ENCODE assay signal across 1 cellular context in genomic region chr14:59278111-59278510, GRCh38.
TF ChIP-seq lines count a peak whose summit lies in the region.

No MANE protein-coding gene starts in this region.

TF ChIP-seq in K562, 482 proteins besides CTCF, POLR2A, EP300 and RAD21 (continued from another document):
- TF ChIP-seq JUND (IDR thresholded peaks at IDR 0.05; ENCODE audit: borderline replicate concordance, low read depth, low read length) (peak; percentile 78; the same call in 1 of the 2 replicates), JUND (tag; IDR thresholded peaks at IDR 0.05; ENCODE audit: borderline replicate concordance, low read depth, low read length) (peak; percentile 77), AFF4 (CRISPR knock-in tag; IDR thresholded peaks at IDR 0.05) (no peak), FOSL1 (tag; conservative IDR thresholded peaks at IDR 0.05) (peak; percentile 92), ZKSCAN8 (CRISPR knock-in tag; IDR thresholded peaks at IDR 0.05) (no peak), ID3 (CRISPR knock-in tag; IDR thresholded peaks at IDR 0.05) (no peak), ID3 (tag; IDR thresholded peaks at IDR 0.05) (no peak), ATF7 (IDR thresholded peaks at IDR 0.05) (no peak), RBM22 (IDR thresholded peaks at IDR 0.05; ENCODE audit: low read depth, low read length, poor library complexity, severe bottlenecking) (no peak), MTF1 (CRISPR knock-in tag; IDR thresholded peaks at IDR 0.05; ENCODE audit: borderline replicate concordance) (no peak), RUNX1 (IDR thresholded peaks at IDR 0.05; ENCODE audit: low read depth) (no peak), CBX8 (IDR thresholded peaks at IDR 0.05; ENCODE audit: borderline replicate concordance, extremely low read depth, low read depth, low read length, poor library complexity, severe bottlenecking) (no peak), ZEB2 (IDR thresholded peaks at IDR 0.05) (peak; percentile 38; the same call in 1 of the 2 replicates), FOS (IDR thresholded peaks at IDR 0.05; ENCODE audit: extremely low read depth, insufficient read length) (peak; percentile 31), GATAD2B (IDR thresholded peaks at IDR 0.05; ENCODE audit: borderline replicate concordance) (no peak), MEIS2 (IDR thresholded peaks at IDR 0.05; ENCODE audit: partially characterized antibody) (peak; percentile 28), NCOA2 (IDR thresholded peaks at IDR 0.05; ENCODE audit: partially characterized antibody in 2 of 2) (no peak), RBM39 (optimal IDR thresholded peaks at IDR 0.05; ENCODE audit: low read depth, low read length) (no peak), ESRRA (IDR thresholded peaks at IDR 0.05; ENCODE audit: borderline replicate concordance, low read depth) (peak; percentile 68; the same call in 1 of the 2 replicates), GTF2A2 (tag; IDR thresholded peaks at IDR 0.05) (no peak), CTBP1 (IDR thresholded peaks at IDR 0.05; ENCODE audit: borderline replicate concordance) (peak; percentile 71), ZSCAN29 (IDR thresholded peaks at IDR 0.05) (no peak), CEBPZ (IDR thresholded peaks at IDR 0.05; ENCODE audit: borderline replicate concordance, low read depth, low read length) (no peak), ATF3 (IDR thresholded peaks at IDR 0.05) (peak; percentile 75; the same call in 1 of the 2 replicates), ATF3 (CRISPR knock-in tag; conservative IDR thresholded peaks at IDR 0.05) (no peak), TEAD2 (tag; IDR thresholded peaks at IDR 0.05) (no peak), PHTF2 (CRISPR knock-in tag; IDR thresholded peaks at IDR 0.05) (no peak)
- TF ChIP-seq, protein P1, sequence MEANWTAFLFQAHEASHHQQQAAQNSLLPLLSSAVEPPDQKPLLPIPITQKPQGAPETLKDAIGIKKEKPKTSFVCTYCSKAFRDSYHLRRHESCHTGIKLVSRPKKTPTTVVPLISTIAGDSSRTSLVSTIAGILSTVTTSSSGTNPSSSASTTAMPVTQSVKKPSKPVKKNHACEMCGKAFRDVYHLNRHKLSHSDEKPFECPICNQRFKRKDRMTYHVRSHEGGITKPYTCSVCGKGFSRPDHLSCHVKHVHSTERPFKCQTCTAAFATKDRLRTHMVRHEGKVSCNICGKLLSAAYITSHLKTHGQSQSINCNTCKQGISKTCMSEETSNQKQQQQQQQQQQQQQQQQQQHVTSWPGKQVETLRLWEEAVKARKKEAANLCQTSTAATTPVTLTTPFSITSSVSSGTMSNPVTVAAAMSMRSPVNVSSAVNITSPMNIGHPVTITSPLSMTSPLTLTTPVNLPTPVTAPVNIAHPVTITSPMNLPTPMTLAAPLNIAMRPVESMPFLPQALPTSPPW (CRISPR knock-in tag; IDR thresholded peaks at IDR 0.05), result no peak
- TF ChIP-seq, protein P2, sequence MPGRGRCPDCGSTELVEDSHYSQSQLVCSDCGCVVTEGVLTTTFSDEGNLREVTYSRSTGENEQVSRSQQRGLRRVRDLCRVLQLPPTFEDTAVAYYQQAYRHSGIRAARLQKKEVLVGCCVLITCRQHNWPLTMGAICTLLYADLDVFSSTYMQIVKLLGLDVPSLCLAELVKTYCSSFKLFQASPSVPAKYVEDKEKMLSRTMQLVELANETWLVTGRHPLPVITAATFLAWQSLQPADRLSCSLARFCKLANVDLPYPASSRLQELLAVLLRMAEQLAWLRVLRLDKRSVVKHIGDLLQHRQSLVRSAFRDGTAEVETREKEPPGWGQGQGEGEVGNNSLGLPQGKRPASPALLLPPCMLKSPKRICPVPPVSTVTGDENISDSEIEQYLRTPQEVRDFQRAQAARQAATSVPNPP (IDR thresholded peaks at IDR 0.05; ENCODE audit: borderline replicate concordance, insufficient read depth, insufficient read length), result no peak
- TF ChIP-seq, protein P3, sequence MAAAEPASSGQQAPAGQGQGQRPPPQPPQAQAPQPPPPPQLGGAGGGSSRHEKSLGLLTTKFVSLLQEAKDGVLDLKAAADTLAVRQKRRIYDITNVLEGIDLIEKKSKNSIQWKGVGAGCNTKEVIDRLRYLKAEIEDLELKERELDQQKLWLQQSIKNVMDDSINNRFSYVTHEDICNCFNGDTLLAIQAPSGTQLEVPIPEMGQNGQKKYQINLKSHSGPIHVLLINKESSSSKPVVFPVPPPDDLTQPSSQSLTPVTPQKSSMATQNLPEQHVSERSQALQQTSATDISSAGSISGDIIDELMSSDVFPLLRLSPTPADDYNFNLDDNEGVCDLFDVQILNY (CRISPR knock-in tag; IDR thresholded peaks at IDR 0.05), result no peak
